In the genomic region with DNA sequence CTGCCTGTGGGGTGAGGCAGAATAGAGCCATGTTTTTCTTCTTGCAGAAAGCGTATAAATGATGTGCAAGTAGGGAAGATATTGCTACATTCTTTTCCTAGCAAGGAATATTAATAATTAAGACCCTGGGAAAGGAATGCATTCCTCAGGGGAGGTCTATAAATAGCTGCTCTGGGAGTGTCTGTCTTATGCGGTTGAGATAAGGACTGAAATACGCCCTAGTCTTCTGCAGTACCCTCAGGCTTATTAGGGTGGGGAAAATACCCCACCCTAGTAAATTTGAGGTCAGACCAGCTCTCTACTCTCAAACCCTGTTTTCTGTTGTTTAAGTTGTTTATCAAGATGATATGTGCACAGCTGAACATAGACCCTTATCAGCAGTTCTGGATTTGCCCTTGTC, we compare ENCODE assay signal across 18 cellular contexts.
"Had no signal": no experiment of that assay in that cellular context is flagged by ENCODE, and none has a peak within 500 bp of the region (broad histone marks: within the 10 kb centered on the region; RNA-seq: fewer than 3 reads in every experiment).

No MANE protein-coding gene starts in this region.

- H3K36me3 ChIP-seq: gastrocnemius medialis, lower lobe of right lung, right lobe of liver, tibial artery had no signal

- H3K9ac ChIP-seq: parathyroid adenoma had no signal

- H3K9me3 ChIP-seq: testis had no signal

- H3K4me3 ChIP-seq: coronary artery, gastrocnemius medialis, lower lobe of right lung, right lobe of liver, smooth muscle cell, testis, tibial artery had no signal

- DNase-seq: dermis blood vessel endothelial cell; effector memory CD8-positive, alpha-beta T cell; gastrocnemius medialis; head of caudate nucleus; left ventricle myocardium superior; lower lobe of right lung; naive B cell; right lobe of liver; stimulated activated CD4-positive, alpha-beta T cell treated with anti-CD3 and anti-CD28 coated beads, Interleukin-4, amount 100 ng/mL, for 4 hours; stimulated activated naive CD8-positive, alpha-beta T cell treated with anti-CD3 and anti-CD28 coated beads, Interleukin-15, Interleukin-2, amounts not matched to agents 100 U/mL and 50 U/mL, for 24 hours; substantia nigra; testis; tibial artery had no signal

- H3K79me2 ChIP-seq: parathyroid adenoma had no signal

- H3K27me3 ChIP-seq: gastrocnemius medialis, right lobe of liver, testis, tibial artery had no signal

- H3K27ac ChIP-seq: coronary artery, gastrocnemius medialis, lower lobe of right lung, parathyroid adenoma, right lobe of liver, testis, tibial artery had no signal

- H3K4me2 ChIP-seq: smooth muscle cell had no signal

- FAIRE-seq: endometrium, keratinocyte had no signal

- H3K4me1 ChIP-seq: gastrocnemius medialis, lower lobe of right lung, parathyroid adenoma, testis, tibial artery had no signal
